In genomic region chr11:66317322-66317765, GRCh38 we compare ENCODE assay signal across 8 cellular contexts. TPM values are rescaled to one million over a fixed set of nuclear protein-coding genes. Genes with fewer than 3 reads are reported as not detected.
A peak's percentile ranks its signal among the peaks of the same experiment; 100 is the strongest.
DNase-seq lines count a peak whose midpoint lies in the region; ATAC-seq and TF ChIP-seq lines count a peak whose summit lies in the region.

No MANE protein-coding gene starts in this region.

- H3K27me3 Mint-ChIP-seq in WTC11 (ENCODE audit: low read depth), result peaks cover 22% of the 10 kb centered on the region

- no peak for TF ChIP-seq EP300 in sigmoid colon (IDR thresholded peaks at IDR 0.05)

- peaks cover 7% of the 10 kb centered on the region for H3K36me3 ChIP-seq in fibroblast of lung (ENCODE audit: control insufficient read depth, insufficient read depth, low read length)
- no peaks in the 10 kb centered on the region for H3K36me3 ChIP-seq in sigmoid colon

- peak overlapping the region; percentile 84 for H3K27ac ChIP-seq in fibroblast of lung (ENCODE audit: insufficient read depth, low read length)
- peak overlapping the region; percentile 86 to 94 (median 90) for H3K27ac ChIP-seq in sigmoid colon

- peak overlapping the region; percentile 96 for H3K27ac Mint-ChIP-seq in WTC11

- H3K36me3 Mint-ChIP-seq in WTC11, result peaks cover 20% of the 10 kb centered on the region

- no peak for ATAC-seq in WTC11
- no peak for ATAC-seq in HG03045 (IDR thresholded peaks at IDR 0.05; ENCODE audit: unreplicated experiment)
- no peak for ATAC-seq in GM18498 (IDR thresholded peaks at IDR 0.05; ENCODE audit: unreplicated experiment)

- CTCF ChIA-PET in WTC11 (lab: Charles Lee), result interaction anchor here (0.6 to 3.4 kb wide), 18 partner anchors 10 to 738 kb away, joined by 3 to 31 read pairs (median 5); partner anchors contain the start of genes B4GAT1, MRPL11, RAB1B and RIN1

- H3K9me3 Mint-ChIP-seq in WTC11, result peaks cover 20% of the 10 kb centered on the region

- H3K4me3 Mint-ChIP-seq in WTC11, result peak overlapping the region; percentile 57

- peak; percentile 74 for DNase-seq in GM03348 (ENCODE audit: low spot score)
- no peak for DNase-seq in WTC11 (ENCODE audit: low spot score)
- peak; percentile 20 to 81 for DNase-seq in fibroblast of lung (ENCODE audit: low read depth in 2 of 2)
- DNase-seq in sigmoid colon, result peak; percentile 85
- no peak for DNase-seq in A172 (ENCODE audit: low spot score)
- no peak for DNase-seq in cortex of kidney (lab: John Stamatoyannopoulos, UW)

- H3K79me2 ChIP-seq in fibroblast of lung (ENCODE audit: control insufficient read depth, insufficient read depth, low read length), result peaks cover 33% of the 10 kb centered on the region

- peak overlapping the region; percentile 35 for H3K9ac ChIP-seq in fibroblast of lung (ENCODE audit: insufficient read depth, low read length)

- no peaks in the 10 kb centered on the region for H4K20me1 ChIP-seq in fibroblast of lung (ENCODE audit: control insufficient read depth, extremely low read depth, insufficient read depth, low read length)

- H3K4me2 ChIP-seq in fibroblast of lung (ENCODE audit: extremely low read depth, insufficient read depth, low read length), result peak overlapping the region; percentile 66

- POLR2A ChIA-PET in WTC11 (lab: Charles Lee), result interaction anchor here (0.6 to 1.4 kb wide), 9 partner anchors 9 to 343 kb away, joined by 3 to 13 read pairs (median 4); partner anchors contain the start of genes SLC29A2 and YIF1A

- H3K9me3 ChIP-seq in fibroblast of lung (ENCODE audit: control insufficient read depth, insufficient read depth, low read depth, low read length) (no peaks in the 10 kb centered on the region), sigmoid colon (no peaks in the 10 kb centered on the region)

- peaks cover 20% of the 10 kb centered on the region for H3K4me1 ChIP-seq in fibroblast of lung (ENCODE audit: control insufficient read depth, extremely low read depth, insufficient read depth, low read length)
- H3K4me1 ChIP-seq in sigmoid colon, result peaks cover 0 to 63% (median 61%) of the 10 kb centered on the region in 4 donors

- no peak for TF ChIP-seq POLR2A in sigmoid colon (IDR thresholded peaks at IDR 0.05)

- H3K4me1 Mint-ChIP-seq in WTC11, result peaks cover 26% of the 10 kb centered on the region

- no peaks in the 10 kb centered on the region for H3K27me3 ChIP-seq in fibroblast of lung (ENCODE audit: control insufficient read depth, insufficient read depth, low read length)
- no peaks in the 10 kb centered on the region for H3K27me3 ChIP-seq in sigmoid colon

- TF ChIP-seq CTCF in WTC11 (IDR thresholded peaks at IDR 0.05) (no peak), fibroblast of lung (conservative IDR thresholded peaks at IDR 0.05 in 1 of 2, IDR thresholded peaks at IDR 0.05 in 1 of 2; ENCODE audit: low read depth in 1 of 2, low read length in 2 of 2) (no peak), sigmoid colon (IDR thresholded peaks at IDR 0.05) (no peak)

- H2AFZ ChIP-seq in fibroblast of lung (ENCODE audit: low read length), result no peak overlapping the region

- intact Hi-C loops in sigmoid colon (cut with DNase I), result no loop called here

- 22 to 64% methylated on average over 14 of the region's 14 CpGs for WGBS in sigmoid colon, 2 donors

- peak overlapping the region in 1 of 4 experiments; percentile 90 for H3K4me3 ChIP-seq in fibroblast of lung (replicated peaks in 1 of 4; ENCODE audit: control extremely low read depth in 1 of 4, insufficient read depth in 1 of 4, low read depth in 3 of 4, low read length in 4 of 4)
- peak overlapping the region; percentile 42 to 60 (median 52) for H3K4me3 ChIP-seq in sigmoid colon

TF ChIP-seq in WTC11, 78 proteins besides CTCF, POLR2A, EP300 and RAD21 (continues in another document):
- no peak for TF ChIP-seq GRHL2 (CRISPR knock-in tag; IDR thresholded peaks at IDR 0.05; ENCODE audit: insufficient replicate concordance, severe bottlenecking)
- TF ChIP-seq NR3C1 (CRISPR knock-in tag; conservative IDR thresholded peaks at IDR 0.05; ENCODE audit: low read depth), result no peak; the same call in 1 of the 2 replicates
- TF ChIP-seq USF2 (CRISPR knock-in tag; IDR thresholded peaks at IDR 0.05), result no peak
- TF ChIP-seq ZNF671 (CRISPR knock-in tag; IDR thresholded peaks at IDR 0.05), result no peak
- TF ChIP-seq E2F1 (CRISPR knock-in tag; IDR thresholded peaks at IDR 0.05), result no peak
- TF ChIP-seq NR2C2 (CRISPR knock-in tag; IDR thresholded peaks at IDR 0.05), result no peak
- no peak for TF ChIP-seq FOXP1 (CRISPR knock-in tag; IDR thresholded peaks at IDR 0.05; ENCODE audit: borderline replicate concordance)
- TF ChIP-seq SMAD3 (CRISPR knock-in tag; IDR thresholded peaks at IDR 0.05; ENCODE audit: borderline replicate concordance), result no peak
- TF ChIP-seq ZNF263 (CRISPR knock-in tag; IDR thresholded peaks at IDR 0.05; ENCODE audit: low read depth), result no peak
- TF ChIP-seq PRRX2 (CRISPR knock-in tag; IDR thresholded peaks at IDR 0.05), result no peak
- no peak for TF ChIP-seq ZNF512 (CRISPR knock-in tag; IDR thresholded peaks at IDR 0.05; ENCODE audit: borderline replicate concordance)
- TF ChIP-seq TP53 (CRISPR knock-in tag; IDR thresholded peaks at IDR 0.05), result no peak

RNA-seq across cellular contexts. Expression of gene CD248, which starts 0.5 kb away (rescaled TPM):
- 2.6 to 2.8 TPM (median 2.7 TPM) in 3 replicates for total RNA-seq in WTC11 (2021)
- 52.6 and 95.6 TPM in 2 replicates for total RNA-seq in fibroblast of lung
- 98.8 and 132 TPM in 2 replicates for polyA plus RNA-seq in fibroblast of lung
- 418 and 663 TPM in 2 replicates for polyA plus RNA-seq in fibroblast of lung (2012)
- 333 and 643 TPM in 2 replicates for polyA minus RNA-seq in fibroblast of lung (ENCODE audit: low replicate concordance)
- 10 to 100 TPM in 2 of 4 donors, 1 to 10 TPM in 2; 5.8 to 26.3 (median 13.0) TPM for total RNA-seq in sigmoid colon
- 10 to 100 TPM in 1 of 3 donors, 1 to 10 TPM in 2; 1.2 to 13.7 (median 3.0) TPM for polyA plus RNA-seq in sigmoid colon
- total RNA-seq in A172 (2014; rRNA removed; shearing (Covaris generic)), result not detected in 2 replicates

RNA-seq across cellular contexts. Expression of gene RIN1, which starts 18.9 kb away (rescaled TPM):
- total RNA-seq in WTC11 (2021) (4.7 to 5.5 TPM (median 5.0 TPM) in 3 replicates), fibroblast of lung (12.6 and 22.1 TPM in 2 replicates), sigmoid colon (1 to 10 TPM in 3 of 4 donors, under 1 TPM in 1; 0.68 to 6.1 (median 2.4) TPM)
- polyA plus RNA-seq in fibroblast of lung (6.3 and 10.6 TPM in 2 replicates), sigmoid colon (10 to 100 TPM in 1 of 3 donors, 1 to 10 TPM in 2; 2.4 to 10.2 (median 3.2) TPM)
- polyA plus RNA-seq in fibroblast of lung (2012), result 20.1 and 38.9 TPM in 2 replicates
- polyA minus RNA-seq in fibroblast of lung (ENCODE audit: low replicate concordance), result 11.7 and 30.8 TPM in 2 replicates
- total RNA-seq in A172 (2014; rRNA removed; shearing (Covaris generic)), result 15.6 and 15.7 TPM in 2 replicates

RNA-seq across cellular contexts. Expression of gene TMEM151A, which starts 25.6 kb away (rescaled TPM):
- total RNA-seq in WTC11 (2021), result 2.2 to 2.3 TPM (median 2.3 TPM) in 3 replicates
- under 0.01 TPM in 2 replicates for total RNA-seq in fibroblast of lung
- polyA plus RNA-seq in fibroblast of lung, result not detected in 2 replicates
- 0.07 TPM in 1 of 2 replicates, not detected in the other for polyA plus RNA-seq in fibroblast of lung (2012)
- polyA minus RNA-seq in fibroblast of lung (ENCODE audit: low replicate concordance), result not detected in 2 replicates
- under 1 TPM in 2 of 4 donors, not detected in 2; 0.27 to 0.36 TPM for total RNA-seq in sigmoid colon
- under 1 TPM in 1 of 3 donors, not detected in 2; 0.36 TPM for polyA plus RNA-seq in sigmoid colon
- 0.05 TPM in 1 of 2 replicates, not detected in the other for total RNA-seq in A172 (2014; rRNA removed; shearing (Covaris generic))

RNA-seq across cellular contexts. Expression of gene BRMS1, which starts 27.6 kb away (rescaled TPM):
- total RNA-seq in WTC11 (2021) (37.0 to 44.5 TPM (median 40.8 TPM) in 3 replicates), fibroblast of lung (43.9 and 50.6 TPM in 2 replicates), sigmoid colon (10 to 100 TPM; 20.2 to 36.2 (median 24.9) TPM)
- polyA plus RNA-seq in fibroblast of lung (25.7 and 41.6 TPM in 2 replicates), sigmoid colon (10 to 100 TPM; 65.4 to 81.8 (median 72.1) TPM)
- polyA plus RNA-seq in fibroblast of lung (2012), result 32.5 and 59.6 TPM in 2 replicates
- polyA minus RNA-seq in fibroblast of lung (ENCODE audit: low replicate concordance), result 9.5 and 19.5 TPM in 2 replicates
- 95.8 and 104 TPM in 2 replicates for total RNA-seq in A172 (2014; rRNA removed; shearing (Covaris generic))

RNA-seq across cellular contexts. Expression of gene YIF1A, which starts 28.4 kb away (rescaled TPM):
- total RNA-seq in WTC11 (2021) (86.0 to 86.9 TPM (median 86.4 TPM) in 3 replicates), fibroblast of lung (134 and 167 TPM in 2 replicates), sigmoid colon (10 to 100 TPM; 43.5 to 72.4 (median 61.9) TPM)
- polyA plus RNA-seq in fibroblast of lung (160 and 161 TPM in 2 replicates), sigmoid colon (100 to 1,000 TPM in 1 of 3 donors, 10 to 100 TPM in 2; 30.3 to 104 (median 45.0) TPM)
- 163 and 164 TPM in 2 replicates for polyA plus RNA-seq in fibroblast of lung (2012)
- 269 and 272 TPM in 2 replicates for polyA minus RNA-seq in fibroblast of lung (ENCODE audit: low replicate concordance)
- total RNA-seq in A172 (2014; rRNA removed; shearing (Covaris generic)), result 86.1 and 109 TPM in 2 replicates

Comparison
In these comparisons a context has a peak if more than half of its experiments do, and no peak if none do; other contexts are left out.
1. DNase-seq: peak in GM03348 (single experiment), fibroblast of lung (2 of 2) and sigmoid colon (single experiment); none in WTC11 (single experiment), A172 (single experiment) and cortex of kidney (single experiment).